ENCODE assay signal across 1 cellular context in genomic region chr12:94855853-94856252, GRCh38.
TF ChIP-seq lines count a peak whose summit lies in the region.

No MANE protein-coding gene starts in this region.

TF ChIP-seq in GM23338, 12 proteins besides CTCF, POLR2A, EP300 and RAD21 (continued from another document):
- TF ChIP-seq, protein P1, sequence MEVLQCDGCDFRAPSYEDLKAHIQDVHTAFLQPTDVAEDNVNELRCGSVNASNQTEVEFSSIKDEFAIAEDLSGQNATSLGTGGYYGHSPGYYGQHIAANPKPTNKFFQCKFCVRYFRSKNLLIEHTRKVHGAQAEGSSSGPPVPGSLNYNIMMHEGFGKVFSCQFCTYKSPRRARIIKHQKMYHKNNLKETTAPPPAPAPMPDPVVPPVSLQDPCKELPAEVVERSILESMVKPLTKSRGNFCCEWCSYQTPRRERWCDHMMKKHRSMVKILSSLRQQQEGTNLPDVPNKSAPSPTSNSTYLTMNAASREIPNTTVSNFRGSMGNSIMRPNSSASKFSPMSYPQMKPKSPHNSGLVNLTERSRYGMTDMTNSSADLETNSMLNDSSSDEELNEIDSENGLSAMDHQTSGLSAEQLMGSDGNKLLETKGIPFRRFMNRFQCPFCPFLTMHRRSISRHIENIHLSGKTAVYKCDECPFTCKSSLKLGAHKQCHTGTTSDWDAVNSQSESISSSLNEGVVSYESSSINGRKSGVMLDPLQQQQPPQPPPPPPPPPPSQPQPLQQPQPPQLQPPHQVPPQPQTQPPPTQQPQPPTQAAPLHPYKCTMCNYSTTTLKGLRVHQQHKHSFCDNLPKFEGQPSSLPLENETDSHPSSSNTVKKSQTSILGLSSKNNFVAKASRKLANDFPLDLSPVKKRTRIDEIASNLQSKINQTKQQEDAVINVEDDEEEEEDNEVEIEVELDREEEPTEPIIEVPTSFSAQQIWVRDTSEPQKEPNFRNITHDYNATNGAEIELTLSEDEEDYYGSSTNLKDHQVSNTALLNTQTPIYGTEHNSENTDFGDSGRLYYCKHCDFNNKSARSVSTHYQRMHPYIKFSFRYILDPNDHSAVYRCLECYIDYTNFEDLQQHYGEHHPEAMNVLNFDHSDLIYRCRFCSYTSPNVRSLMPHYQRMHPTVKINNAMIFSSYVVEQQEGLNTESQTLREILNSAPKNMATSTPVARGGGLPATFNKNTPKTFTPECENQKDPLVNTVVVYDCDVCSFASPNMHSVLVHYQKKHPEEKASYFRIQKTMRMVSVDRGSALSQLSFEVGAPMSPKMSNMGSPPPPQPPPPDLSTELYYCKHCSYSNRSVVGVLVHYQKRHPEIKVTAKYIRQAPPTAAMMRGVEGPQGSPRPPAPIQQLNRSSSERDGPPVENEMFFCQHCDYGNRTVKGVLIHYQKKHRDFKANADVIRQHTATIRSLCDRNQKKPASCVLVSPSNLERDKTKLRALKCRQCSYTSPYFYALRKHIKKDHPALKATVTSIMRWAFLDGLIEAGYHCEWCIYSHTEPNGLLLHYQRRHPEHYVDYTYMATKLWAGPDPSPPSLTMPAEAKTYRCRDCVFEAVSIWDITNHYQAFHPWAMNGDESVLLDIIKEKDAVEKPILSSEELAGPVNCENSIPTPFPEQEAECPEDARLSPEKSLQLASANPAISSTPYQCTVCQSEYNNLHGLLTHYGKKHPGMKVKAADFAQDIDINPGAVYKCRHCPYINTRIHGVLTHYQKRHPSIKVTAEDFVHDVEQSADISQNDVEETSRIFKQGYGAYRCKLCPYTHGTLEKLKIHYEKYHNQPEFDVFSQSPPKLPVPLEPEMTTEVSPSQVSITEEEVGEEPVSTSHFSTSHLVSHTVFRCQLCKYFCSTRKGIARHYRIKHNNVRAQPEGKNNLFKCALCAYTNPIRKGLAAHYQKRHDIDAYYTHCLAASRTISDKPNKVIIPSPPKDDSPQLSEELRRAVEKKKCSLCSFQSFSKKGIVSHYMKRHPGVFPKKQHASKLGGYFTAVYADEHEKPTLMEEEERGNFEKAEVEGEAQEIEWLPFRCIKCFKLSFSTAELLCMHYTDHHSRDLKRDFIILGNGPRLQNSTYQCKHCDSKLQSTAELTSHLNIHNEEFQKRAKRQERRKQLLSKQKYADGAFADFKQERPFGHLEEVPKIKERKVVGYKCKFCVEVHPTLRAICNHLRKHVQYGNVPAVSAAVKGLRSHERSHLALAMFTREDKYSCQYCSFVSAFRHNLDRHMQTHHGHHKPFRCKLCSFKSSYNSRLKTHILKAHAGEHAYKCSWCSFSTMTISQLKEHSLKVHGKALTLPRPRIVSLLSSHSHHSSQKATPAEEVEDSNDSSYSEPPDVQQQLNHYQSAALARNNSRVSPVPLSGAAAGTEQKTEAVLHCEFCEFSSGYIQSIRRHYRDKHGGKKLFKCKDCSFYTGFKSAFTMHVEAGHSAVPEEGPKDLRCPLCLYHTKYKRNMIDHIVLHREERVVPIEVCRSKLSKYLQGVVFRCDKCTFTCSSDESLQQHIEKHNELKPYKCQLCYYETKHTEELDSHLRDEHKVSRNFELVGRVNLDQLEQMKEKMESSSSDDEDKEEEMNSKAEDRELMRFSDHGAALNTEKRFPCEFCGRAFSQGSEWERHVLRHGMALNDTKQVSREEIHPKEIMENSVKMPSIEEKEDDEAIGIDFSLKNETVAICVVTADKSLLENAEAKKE (CRISPR knock-in tag; IDR thresholded peaks at IDR 0.05): no peak
- TF ChIP-seq EZH2 (IDR thresholded peaks at IDR 0.05; ENCODE audit: low read depth, unreplicated experiment): no peak
- no peak for TF ChIP-seq JUNB (IDR thresholded peaks at IDR 0.05; ENCODE audit: unreplicated experiment)
- no peak for TF ChIP-seq ZNF331 (CRISPR knock-in tag; IDR thresholded peaks at IDR 0.05; ENCODE audit: low read depth)
